In the genomic region with DNA sequence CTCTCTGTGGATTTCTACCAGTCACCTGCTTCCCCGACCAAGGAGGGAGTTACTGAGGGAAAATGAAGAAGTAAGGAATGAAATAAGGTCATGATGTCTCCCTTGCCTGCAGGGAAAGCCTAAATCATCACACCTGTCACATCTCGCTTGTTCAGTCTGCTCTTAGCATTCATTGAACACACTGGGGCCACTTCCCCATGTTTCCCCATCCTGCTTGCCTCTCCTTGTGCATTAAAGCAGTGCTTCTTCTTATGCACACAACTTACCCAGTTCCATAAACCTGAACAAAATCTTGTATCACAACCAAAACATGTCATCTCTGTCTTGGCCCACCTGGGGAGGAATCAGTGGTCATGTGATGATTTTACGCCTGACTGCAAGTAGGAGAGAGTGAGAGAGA, we compare ENCODE assay signal across 1 cellular context.
TF ChIP-seq lines count a peak whose summit lies in the region.

No MANE protein-coding gene starts in this region.

TF ChIP-seq in IMR-90, 13 proteins besides CTCF, POLR2A, EP300 and RAD21:
- no peak for TF ChIP-seq RFX5 (IDR thresholded peaks at IDR 0.05; ENCODE audit: low read depth, low read length)
- no peak for TF ChIP-seq FOS (IDR thresholded peaks at IDR 0.05; ENCODE audit: low read depth, low read length)
- no peak for TF ChIP-seq MAFK (IDR thresholded peaks at IDR 0.05; ENCODE audit: low read depth, low read length)
- TF ChIP-seq SMC3 (IDR thresholded peaks at IDR 0.05; ENCODE audit: low read depth, low read length) = no peak
- TF ChIP-seq BHLHE40 (IDR thresholded peaks at IDR 0.05; ENCODE audit: low read depth, low read length) = no peak
- no peak for TF ChIP-seq ELK1 (IDR thresholded peaks at IDR 0.05; ENCODE audit: borderline replicate concordance, low read depth, low read length)
- no peak for TF ChIP-seq MXI1 (IDR thresholded peaks at IDR 0.05; ENCODE audit: borderline replicate concordance, low read depth, low read length)
- TF ChIP-seq NFE2L2 (IDR thresholded peaks at IDR 0.05; ENCODE audit: low read depth, low read length) = no peak
- no peak for TF ChIP-seq USF2 (IDR thresholded peaks at IDR 0.05; ENCODE audit: low read depth, low read length)
- TF ChIP-seq CHD1 (IDR thresholded peaks at IDR 0.05; ENCODE audit: low read depth, low read length) = no peak
- TF ChIP-seq RCOR1 (IDR thresholded peaks at IDR 0.05; ENCODE audit: insufficient replicate concordance, low read length) = no peak
- TF ChIP-seq MAZ (IDR thresholded peaks at IDR 0.05; ENCODE audit: borderline replicate concordance, low read depth, low read length) = no peak
- TF ChIP-seq CEBPB (IDR thresholded peaks at IDR 0.05; ENCODE audit: low read depth, low read length) = no peak
